8 cellular contexts compared by ENCODE assay signal in genomic region chr7:159335181-159335926, GRCh38.
DNase-seq lines count a peak whose midpoint lies in the region; ATAC-seq, FAIRE-seq and TF ChIP-seq lines count a peak whose summit lies in the region.
"Not testable (repeated sequence)": the region's sequence is repeated elsewhere in the genome, so short reads cannot be mapped to it uniquely, and the experiment has no call there.

No MANE protein-coding gene starts in this region.

- 89 to 90% methylated on average over 23 to 39 of the region's 39 CpGs for WGBS in endodermal cell (ENCODE audit: insufficient coverage in 1 of 2, insufficient read length in 1 of 2), 2 experiments
- WGBS in pancreas, 2 donors = 77 to 92% methylated on average over 38 to 39 of the region's 39 CpGs

- not testable (repeated sequence) for FAIRE-seq in pancreas (lab: Jason Lieb, UNC)

- H3K27ac ChIP-seq in endodermal cell (ENCODE audit: low read depth, low read length); left lung; pancreas: not testable (repeated sequence)

- H3K9ac ChIP-seq in endodermal cell (ENCODE audit: extremely low read depth, low read length, poor library complexity, severe bottlenecking) = not testable (repeated sequence)

- peak; percentile 14 to 22 for ATAC-seq in activated naive CD4-positive, alpha-beta T cell treated with anti-CD3 and anti-CD28 coated beads, Interleukin-2, amount 50 U/mL, for 72 hours
- peak; percentile 36 for ATAC-seq in Right ventricle myocardium superior (ENCODE audit: poor library complexity)
- ATAC-seq in left lung = peak; percentile 57
- peak; percentile 36 to 63 (median 56) for ATAC-seq in pancreas

- not testable (repeated sequence) for H3K27me3 Mint-ChIP-seq in endodermal cell (ENCODE audit: insufficient read depth)

- H3K36me3 Mint-ChIP-seq in activated naive CD4-positive, alpha-beta T cell treated with anti-CD3 and anti-CD28 coated beads, Interleukin-2, amount 50 U/mL, for 72 hours; endodermal cell (ENCODE audit: low read depth): not testable (repeated sequence)

- not testable (repeated sequence) for H3K9me3 Mint-ChIP-seq in activated naive CD4-positive, alpha-beta T cell treated with anti-CD3 and anti-CD28 coated beads, Interleukin-2, amount 50 U/mL, for 72 hours
- H3K9me3 Mint-ChIP-seq in endodermal cell = peaks cover 30% of the 10 kb centered on the region

- peaks cover 13% of the 10 kb centered on the region for H3K9me3 ChIP-seq in endodermal cell (ENCODE audit: control insufficient read depth, low read length)
- H3K9me3 ChIP-seq in left lung, pancreas: not testable (repeated sequence)

- intact Hi-C loops in Right ventricle myocardium superior (cut with DNase I); left lung (cut with DNase I); pancreas (cut with DNase I): not testable (repeated sequence)

- H3K36me3 ChIP-seq in endodermal cell (ENCODE audit: control insufficient read depth, insufficient read depth, low read length); left lung; pancreas: not testable (repeated sequence)

- in situ Hi-C loops in ACHN (cut with HindIII; ENCODE audit: low pct_ligation_motif_present, low pct_unique_long_range_greater_than_20kb, low sequenced_read_pairs); KBM-7 (cut with MboI; ENCODE audit: low pct_unique_long_range_greater_than_20kb, low sequenced_read_pairs): not testable (repeated sequence)

- H3K4me3 Mint-ChIP-seq in endodermal cell = not testable (repeated sequence)

- peak; percentile 19 for DNase-seq in ACHN
- peak; percentile 32 for DNase-seq in KBM-7
- peak; percentile 38 for DNase-seq in RPMI8226
- not testable (repeated sequence) for DNase-seq in activated naive CD4-positive, alpha-beta T cell treated with anti-CD3 and anti-CD28 coated beads, Interleukin-2, amount 50 U/mL, for 72 hours (ENCODE audit: low spot score in 2 of 2); Right ventricle myocardium superior
- DNase-seq in endodermal cell = peak; percentile 46
- peak in 1 of 2 donors; percentile 62 for DNase-seq in left lung
- peak in 4 of 6 donors; percentile 13 to 52 (median 28) for DNase-seq in pancreas

- not testable (repeated sequence) for H3K27me3 ChIP-seq in endodermal cell (ENCODE audit: control insufficient read depth, insufficient read depth, low read length, poor library complexity, severe bottlenecking); left lung; pancreas

- H3K27ac Mint-ChIP-seq in activated naive CD4-positive, alpha-beta T cell treated with anti-CD3 and anti-CD28 coated beads, Interleukin-2, amount 50 U/mL, for 72 hours; endodermal cell: not testable (repeated sequence)

- not testable (repeated sequence) for H3K4me1 ChIP-seq in endodermal cell (ENCODE audit: control insufficient read depth, insufficient read depth, low read length); left lung; pancreas

- H3K4me1 Mint-ChIP-seq in endodermal cell = not testable (repeated sequence)

- not testable (repeated sequence) for TF ChIP-seq CTCF in endodermal cell (conservative IDR thresholded peaks at IDR 0.05); left lung (IDR thresholded peaks at IDR 0.05); pancreas (IDR thresholded peaks at IDR 0.05)

- H3K4me3 ChIP-seq in endodermal cell (ENCODE audit: low read length); left lung; pancreas: not testable (repeated sequence)
